1 cellular context compared by ENCODE assay signal in the genomic region with DNA sequence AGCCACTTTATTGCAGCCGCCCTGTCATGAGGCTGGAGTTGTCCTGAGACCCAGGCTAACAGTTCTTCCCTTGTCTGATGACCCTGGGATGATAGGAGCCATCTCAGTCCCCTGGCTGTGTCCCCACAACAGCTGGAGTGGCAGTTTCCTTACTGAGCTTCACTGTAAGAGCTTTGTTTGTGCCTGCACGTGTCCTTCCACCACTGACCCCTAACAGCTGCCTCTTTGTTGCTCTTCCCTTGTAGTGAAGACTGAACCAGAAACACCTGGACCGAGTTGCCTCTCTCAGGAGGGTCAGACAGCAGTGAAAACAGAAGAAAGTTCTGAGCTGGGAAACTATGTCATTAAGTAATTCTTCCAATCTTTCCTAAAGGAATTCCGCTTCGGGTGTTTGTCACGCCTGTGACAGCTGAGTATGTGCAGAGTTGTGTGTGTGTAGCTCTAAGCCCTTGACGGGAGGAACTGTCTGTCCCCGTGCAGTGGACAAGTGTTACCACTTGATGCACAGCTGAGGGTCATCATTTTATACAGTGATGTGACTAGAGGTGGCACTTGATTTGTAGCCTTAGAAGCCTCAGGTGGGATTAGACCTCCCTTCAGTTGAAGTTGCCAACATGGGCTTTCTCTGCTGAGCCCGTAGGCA.
TF ChIP-seq lines count a peak whose summit lies in the region.

No MANE protein-coding gene starts in this region.

TF ChIP-seq in GM23338, 12 proteins besides CTCF, POLR2A, EP300 and RAD21 (continued from another document):
- TF ChIP-seq, protein P1, sequence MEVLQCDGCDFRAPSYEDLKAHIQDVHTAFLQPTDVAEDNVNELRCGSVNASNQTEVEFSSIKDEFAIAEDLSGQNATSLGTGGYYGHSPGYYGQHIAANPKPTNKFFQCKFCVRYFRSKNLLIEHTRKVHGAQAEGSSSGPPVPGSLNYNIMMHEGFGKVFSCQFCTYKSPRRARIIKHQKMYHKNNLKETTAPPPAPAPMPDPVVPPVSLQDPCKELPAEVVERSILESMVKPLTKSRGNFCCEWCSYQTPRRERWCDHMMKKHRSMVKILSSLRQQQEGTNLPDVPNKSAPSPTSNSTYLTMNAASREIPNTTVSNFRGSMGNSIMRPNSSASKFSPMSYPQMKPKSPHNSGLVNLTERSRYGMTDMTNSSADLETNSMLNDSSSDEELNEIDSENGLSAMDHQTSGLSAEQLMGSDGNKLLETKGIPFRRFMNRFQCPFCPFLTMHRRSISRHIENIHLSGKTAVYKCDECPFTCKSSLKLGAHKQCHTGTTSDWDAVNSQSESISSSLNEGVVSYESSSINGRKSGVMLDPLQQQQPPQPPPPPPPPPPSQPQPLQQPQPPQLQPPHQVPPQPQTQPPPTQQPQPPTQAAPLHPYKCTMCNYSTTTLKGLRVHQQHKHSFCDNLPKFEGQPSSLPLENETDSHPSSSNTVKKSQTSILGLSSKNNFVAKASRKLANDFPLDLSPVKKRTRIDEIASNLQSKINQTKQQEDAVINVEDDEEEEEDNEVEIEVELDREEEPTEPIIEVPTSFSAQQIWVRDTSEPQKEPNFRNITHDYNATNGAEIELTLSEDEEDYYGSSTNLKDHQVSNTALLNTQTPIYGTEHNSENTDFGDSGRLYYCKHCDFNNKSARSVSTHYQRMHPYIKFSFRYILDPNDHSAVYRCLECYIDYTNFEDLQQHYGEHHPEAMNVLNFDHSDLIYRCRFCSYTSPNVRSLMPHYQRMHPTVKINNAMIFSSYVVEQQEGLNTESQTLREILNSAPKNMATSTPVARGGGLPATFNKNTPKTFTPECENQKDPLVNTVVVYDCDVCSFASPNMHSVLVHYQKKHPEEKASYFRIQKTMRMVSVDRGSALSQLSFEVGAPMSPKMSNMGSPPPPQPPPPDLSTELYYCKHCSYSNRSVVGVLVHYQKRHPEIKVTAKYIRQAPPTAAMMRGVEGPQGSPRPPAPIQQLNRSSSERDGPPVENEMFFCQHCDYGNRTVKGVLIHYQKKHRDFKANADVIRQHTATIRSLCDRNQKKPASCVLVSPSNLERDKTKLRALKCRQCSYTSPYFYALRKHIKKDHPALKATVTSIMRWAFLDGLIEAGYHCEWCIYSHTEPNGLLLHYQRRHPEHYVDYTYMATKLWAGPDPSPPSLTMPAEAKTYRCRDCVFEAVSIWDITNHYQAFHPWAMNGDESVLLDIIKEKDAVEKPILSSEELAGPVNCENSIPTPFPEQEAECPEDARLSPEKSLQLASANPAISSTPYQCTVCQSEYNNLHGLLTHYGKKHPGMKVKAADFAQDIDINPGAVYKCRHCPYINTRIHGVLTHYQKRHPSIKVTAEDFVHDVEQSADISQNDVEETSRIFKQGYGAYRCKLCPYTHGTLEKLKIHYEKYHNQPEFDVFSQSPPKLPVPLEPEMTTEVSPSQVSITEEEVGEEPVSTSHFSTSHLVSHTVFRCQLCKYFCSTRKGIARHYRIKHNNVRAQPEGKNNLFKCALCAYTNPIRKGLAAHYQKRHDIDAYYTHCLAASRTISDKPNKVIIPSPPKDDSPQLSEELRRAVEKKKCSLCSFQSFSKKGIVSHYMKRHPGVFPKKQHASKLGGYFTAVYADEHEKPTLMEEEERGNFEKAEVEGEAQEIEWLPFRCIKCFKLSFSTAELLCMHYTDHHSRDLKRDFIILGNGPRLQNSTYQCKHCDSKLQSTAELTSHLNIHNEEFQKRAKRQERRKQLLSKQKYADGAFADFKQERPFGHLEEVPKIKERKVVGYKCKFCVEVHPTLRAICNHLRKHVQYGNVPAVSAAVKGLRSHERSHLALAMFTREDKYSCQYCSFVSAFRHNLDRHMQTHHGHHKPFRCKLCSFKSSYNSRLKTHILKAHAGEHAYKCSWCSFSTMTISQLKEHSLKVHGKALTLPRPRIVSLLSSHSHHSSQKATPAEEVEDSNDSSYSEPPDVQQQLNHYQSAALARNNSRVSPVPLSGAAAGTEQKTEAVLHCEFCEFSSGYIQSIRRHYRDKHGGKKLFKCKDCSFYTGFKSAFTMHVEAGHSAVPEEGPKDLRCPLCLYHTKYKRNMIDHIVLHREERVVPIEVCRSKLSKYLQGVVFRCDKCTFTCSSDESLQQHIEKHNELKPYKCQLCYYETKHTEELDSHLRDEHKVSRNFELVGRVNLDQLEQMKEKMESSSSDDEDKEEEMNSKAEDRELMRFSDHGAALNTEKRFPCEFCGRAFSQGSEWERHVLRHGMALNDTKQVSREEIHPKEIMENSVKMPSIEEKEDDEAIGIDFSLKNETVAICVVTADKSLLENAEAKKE (CRISPR knock-in tag; IDR thresholded peaks at IDR 0.05): no peak
- no peak for TF ChIP-seq EZH2phosphoT487 (IDR thresholded peaks at IDR 0.05; ENCODE audit: unreplicated experiment)
- no peak for TF ChIP-seq EZH2 (IDR thresholded peaks at IDR 0.05; ENCODE audit: low read depth, unreplicated experiment)
- no peak for TF ChIP-seq CREB1 (CRISPR knock-in tag; IDR thresholded peaks at IDR 0.05; ENCODE audit: low read depth)
- TF ChIP-seq STAT1 (IDR thresholded peaks at IDR 0.05; ENCODE audit: unreplicated experiment): no peak
- TF ChIP-seq, protein P2, sequence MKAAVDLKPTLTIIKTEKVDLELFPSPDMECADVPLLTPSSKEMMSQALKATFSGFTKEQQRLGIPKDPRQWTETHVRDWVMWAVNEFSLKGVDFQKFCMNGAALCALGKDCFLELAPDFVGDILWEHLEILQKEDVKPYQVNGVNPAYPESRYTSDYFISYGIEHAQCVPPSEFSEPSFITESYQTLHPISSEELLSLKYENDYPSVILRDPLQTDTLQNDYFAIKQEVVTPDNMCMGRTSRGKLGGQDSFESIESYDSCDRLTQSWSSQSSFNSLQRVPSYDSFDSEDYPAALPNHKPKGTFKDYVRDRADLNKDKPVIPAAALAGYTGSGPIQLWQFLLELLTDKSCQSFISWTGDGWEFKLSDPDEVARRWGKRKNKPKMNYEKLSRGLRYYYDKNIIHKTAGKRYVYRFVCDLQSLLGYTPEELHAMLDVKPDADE (IDR thresholded peaks at IDR 0.05): no peak
- no peak for TF ChIP-seq ZNF331 (CRISPR knock-in tag; IDR thresholded peaks at IDR 0.05; ENCODE audit: low read depth)
- no peak for TF ChIP-seq ZNF114 (CRISPR knock-in tag; IDR thresholded peaks at IDR 0.05)
- TF ChIP-seq JUNB (IDR thresholded peaks at IDR 0.05; ENCODE audit: unreplicated experiment): no peak
